9 cellular contexts compared by ENCODE assay signal in the genomic region with DNA sequence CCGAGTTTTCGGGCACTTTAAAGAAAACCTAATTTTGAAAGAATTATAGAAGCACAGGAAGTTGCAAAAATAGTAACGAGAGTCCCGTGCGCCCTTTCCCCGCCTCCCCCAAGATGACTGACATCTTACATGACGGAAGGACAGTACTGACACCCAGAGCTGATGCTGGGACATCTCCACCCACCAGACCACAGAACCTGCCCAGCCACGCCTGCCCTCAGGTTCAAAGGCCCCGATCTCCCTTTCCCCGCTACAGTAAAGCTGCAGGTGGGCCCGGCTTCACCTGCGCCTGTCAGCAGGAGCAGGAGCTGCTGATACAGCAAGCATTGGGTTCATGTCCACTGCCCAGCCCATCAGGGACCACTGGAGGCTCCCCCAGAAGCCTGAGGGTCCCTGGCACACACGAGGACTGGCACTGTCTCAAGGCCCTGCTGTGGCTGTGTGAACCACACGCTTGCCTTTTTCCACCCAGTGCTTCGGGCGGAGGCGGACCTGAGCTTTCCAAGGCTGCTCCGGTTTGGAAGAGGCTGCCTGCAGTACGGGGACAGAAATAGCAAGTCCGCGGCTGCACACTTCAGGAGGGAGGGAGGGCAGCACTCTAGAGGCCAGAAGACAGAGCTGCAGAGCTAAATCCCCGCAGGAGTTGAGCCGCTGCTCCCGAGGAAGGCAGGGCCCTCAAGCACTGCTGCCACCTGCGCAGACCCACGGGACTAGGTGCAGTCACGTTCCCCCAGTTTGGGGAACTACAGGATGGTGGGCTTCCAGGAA. TPM values are rescaled to one million over a fixed set of nuclear protein-coding genes. Genes with fewer than 3 reads are reported as not detected.
DNase-seq lines count a peak whose midpoint lies in the region; ATAC-seq lines count a peak whose summit lies in the region.
"Had no signal": no experiment of that assay in that cellular context is flagged by ENCODE, and none has a peak within 500 bp of the region (broad histone marks: within the 10 kb centered on the region; RNA-seq: fewer than 3 reads in every experiment).

No MANE protein-coding gene starts in this region.

- DNase-seq in T-cell (peak; percentile 31 to 78 (median 70)), NCI-H1436 (lab: John Stamatoyannopoulos, UW) (no peak), ureter (ENCODE audit: low spot score) (no peak), HuH-7 (ENCODE audit: low spot score) (no peak)
- peak; percentile 73 for DNase-seq in central memory CD4-positive, alpha-beta T cell
- DNase-seq in stimulated activated CD4-positive, alpha-beta T cell treated with anti-CD3 and anti-CD28 coated beads, TNF-alpha, amount 100 ng/mL, for 24 hours (ENCODE audit: low read depth in 3 of 3): peak in 2 of 3 experiments; percentile 20 to 50

- H3K4me3 ChIP-seq in GM08714 (ENCODE audit: low read length): peak overlapping the region; percentile 12; the same call in 1 of the 2 replicates

- H3K4me3 Mint-ChIP-seq in T-cell: peak overlapping the region; percentile 44 to 70 (median 46)
- H3K4me3 Mint-ChIP-seq: nephron had no signal

- H3K4me1 Mint-ChIP-seq in T-cell: peaks cover 29 to 58% (median 37%) of the 10 kb centered on the region in 3 donors
- H3K4me1 Mint-ChIP-seq: nephron had no signal

- H3K36me3 Mint-ChIP-seq in T-cell: peaks cover 13% of the 10 kb centered on the region

- H3K27me3 Mint-ChIP-seq in T-cell: no peaks in the 10 kb centered on the region

- H3K27ac Mint-ChIP-seq in T-cell: peak overlapping the region; percentile 85
- H3K27ac Mint-ChIP-seq: nephron had no signal

- ATAC-seq in HG02571 (IDR thresholded peaks at IDR 0.05; ENCODE audit: unreplicated experiment) (peak; percentile 73), T-cell (replicated peaks in 1 of 4) (peak; percentile 92 to 100 (median 99))

- POLR2A ChIA-PET in T-cell (lab: Charles Lee): no interaction called here

- CTCF ChIA-PET in T-cell (lab: Charles Lee): interaction anchor here in 1 of 2 donors (0.6 kb wide), 1 partner anchor 676 kb away, joined by 4 read pairs; a partner anchor contains a TSS

- H3K9me3 Mint-ChIP-seq in T-cell: no peaks in the 10 kb centered on the region
- H3K9me3 Mint-ChIP-seq: nephron had no signal

RNA-seq across cellular contexts. Expression of a gene that starts 8.7 kb away (rescaled TPM):
- total RNA-seq in T-cell (100 to 1,000 TPM; 101 to 152 (median 141) TPM), ureter (103 TPM)

RNA-seq across cellular contexts. Expression of a gene that starts 38.2 kb away (rescaled TPM):
- total RNA-seq in T-cell (under 1 TPM in 1 of 5 donors, not detected in 4; 0.16 TPM), ureter (not detected)

RNA-seq across cellular contexts. Expression of a gene that starts 48.5 kb away (rescaled TPM):
- total RNA-seq in T-cell (10 to 100 TPM; 43.6 to 85.7 (median 81.8) TPM), ureter (63.8 TPM)

Comparison
In these comparisons a context has a peak if more than half of its experiments do, and no peak if none do; other contexts are left out.
1. DNase-seq: peak in T-cell (34 of 34), central memory CD4-positive, alpha-beta T cell (single experiment) and stimulated activated CD4-positive, alpha-beta T cell treated with anti-CD3 and anti-CD28 coated beads, TNF-alpha, amount 100 ng/mL, for 24 hours (2 of 3); none in NCI-H1436 (single experiment), ureter (single experiment) and HuH-7 (single experiment).